Comparison of ENCODE assay signal across 1 cellular context in the genomic region with DNA sequence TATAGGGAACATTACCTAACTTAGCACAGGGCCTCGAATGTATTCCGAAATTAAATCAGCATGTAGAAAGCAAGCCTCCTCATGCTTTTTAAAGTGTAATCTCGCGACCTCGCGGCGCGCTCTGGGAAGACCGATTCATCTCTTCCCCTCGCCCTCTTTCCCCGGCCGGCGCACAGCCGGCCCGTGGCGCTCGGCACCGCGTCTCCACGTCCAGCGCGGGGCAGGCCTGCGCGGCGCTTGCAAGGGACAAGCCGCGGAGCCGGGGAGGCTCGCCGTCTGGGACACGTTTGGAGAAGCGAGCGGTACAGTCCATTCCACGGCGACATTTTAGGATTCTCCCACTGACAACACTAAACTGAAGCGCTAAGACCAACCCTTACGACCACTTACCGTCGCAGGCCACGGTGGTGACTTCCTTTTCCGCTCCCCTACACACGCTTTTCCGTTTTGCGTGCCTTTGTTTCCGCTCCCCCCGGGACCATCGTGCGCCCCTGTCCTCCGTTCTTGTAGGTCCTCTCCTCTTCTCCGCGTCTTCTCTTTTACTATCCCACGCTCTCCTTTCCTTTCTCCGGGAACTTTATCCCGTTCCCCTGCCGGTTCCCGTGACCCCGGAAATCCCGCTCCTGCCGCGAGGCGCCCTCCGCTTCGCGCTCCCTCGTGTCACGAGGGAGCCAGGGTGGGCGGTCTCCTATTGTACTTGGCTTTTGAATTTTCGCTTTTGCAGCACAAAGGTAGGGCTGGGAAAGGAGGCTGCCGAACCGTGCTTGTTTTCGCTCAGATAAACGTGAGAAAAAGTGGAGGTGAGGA.
A peak's percentile ranks its signal among the peaks of the same experiment; 100 is the strongest.
TF ChIP-seq lines count a peak whose summit lies in the region.

A gene with protein sequence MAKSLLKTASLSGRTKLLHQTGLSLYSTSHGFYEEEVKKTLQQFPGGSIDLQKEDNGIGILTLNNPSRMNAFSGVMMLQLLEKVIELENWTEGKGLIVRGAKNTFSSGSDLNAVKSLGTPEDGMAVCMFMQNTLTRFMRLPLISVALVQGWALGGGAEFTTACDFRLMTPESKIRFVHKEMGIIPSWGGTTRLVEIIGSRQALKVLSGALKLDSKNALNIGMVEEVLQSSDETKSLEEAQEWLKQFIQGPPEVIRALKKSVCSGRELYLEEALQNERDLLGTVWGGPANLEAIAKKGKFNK (minus strand): TSS at position 664 of the 807 bp plus-strand sequence. CDS start 12,581 bp downstream, outside the sequence.

TF ChIP-seq in HepG2, 621 proteins besides CTCF, POLR2A, EP300 and RAD21 (continued from another document and continues in another):
- TF ChIP-seq, protein P1, sequence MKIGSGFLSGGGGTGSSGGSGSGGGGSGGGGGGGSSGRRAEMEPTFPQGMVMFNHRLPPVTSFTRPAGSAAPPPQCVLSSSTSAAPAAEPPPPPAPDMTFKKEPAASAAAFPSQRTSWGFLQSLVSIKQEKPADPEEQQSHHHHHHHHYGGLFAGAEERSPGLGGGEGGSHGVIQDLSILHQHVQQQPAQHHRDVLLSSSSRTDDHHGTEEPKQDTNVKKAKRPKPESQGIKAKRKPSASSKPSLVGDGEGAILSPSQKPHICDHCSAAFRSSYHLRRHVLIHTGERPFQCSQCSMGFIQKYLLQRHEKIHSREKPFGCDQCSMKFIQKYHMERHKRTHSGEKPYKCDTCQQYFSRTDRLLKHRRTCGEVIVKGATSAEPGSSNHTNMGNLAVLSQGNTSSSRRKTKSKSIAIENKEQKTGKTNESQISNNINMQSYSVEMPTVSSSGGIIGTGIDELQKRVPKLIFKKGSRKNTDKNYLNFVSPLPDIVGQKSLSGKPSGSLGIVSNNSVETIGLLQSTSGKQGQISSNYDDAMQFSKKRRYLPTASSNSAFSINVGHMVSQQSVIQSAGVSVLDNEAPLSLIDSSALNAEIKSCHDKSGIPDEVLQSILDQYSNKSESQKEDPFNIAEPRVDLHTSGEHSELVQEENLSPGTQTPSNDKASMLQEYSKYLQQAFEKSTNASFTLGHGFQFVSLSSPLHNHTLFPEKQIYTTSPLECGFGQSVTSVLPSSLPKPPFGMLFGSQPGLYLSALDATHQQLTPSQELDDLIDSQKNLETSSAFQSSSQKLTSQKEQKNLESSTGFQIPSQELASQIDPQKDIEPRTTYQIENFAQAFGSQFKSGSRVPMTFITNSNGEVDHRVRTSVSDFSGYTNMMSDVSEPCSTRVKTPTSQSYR (CRISPR knock-in tag; IDR thresholded peaks at IDR 0.05; ENCODE audit: borderline replicate concordance) = no peak; the same call in none of the 2 replicates
- TF ChIP-seq ELF1 (CRISPR knock-in tag; IDR thresholded peaks at IDR 0.05) (peak; percentile 87), ZNF296 (CRISPR knock-in tag; conservative IDR thresholded peaks at IDR 0.05) (no peak), TCF7 (IDR thresholded peaks at IDR 0.05; ENCODE audit: low read depth) (no peak), NFE2L1 (CRISPR knock-in tag; IDR thresholded peaks at IDR 0.05; ENCODE audit: borderline replicate concordance) (no peak), ZNF431 (CRISPR knock-in tag; IDR thresholded peaks at IDR 0.05; ENCODE audit: borderline replicate concordance, low read depth) (no peak; the same call in 1 of the 2 replicates), NRL (CRISPR knock-in tag; IDR thresholded peaks at IDR 0.05; ENCODE audit: borderline replicate concordance) (no peak; the same call in 1 of the 2 replicates), ZNF614 (CRISPR knock-in tag; IDR thresholded peaks at IDR 0.05; ENCODE audit: borderline replicate concordance) (no peak), DNMT3B (CRISPR knock-in tag; conservative IDR thresholded peaks at IDR 0.05) (peak; percentile 64; the same call in 1 of the 2 replicates), ZNF567 (CRISPR knock-in tag; IDR thresholded peaks at IDR 0.05; ENCODE audit: borderline replicate concordance) (no peak; the same call in 1 of the 2 replicates), ZNF333 (CRISPR knock-in tag; IDR thresholded peaks at IDR 0.05; ENCODE audit: borderline replicate concordance) (peak; percentile 88; the same call in 1 of the 2 replicates), ZNF660 (CRISPR knock-in tag; IDR thresholded peaks at IDR 0.05; ENCODE audit: borderline replicate concordance, low read depth) (no peak), TBX2 (CRISPR knock-in tag; IDR thresholded peaks at IDR 0.05; ENCODE audit: borderline replicate concordance) (peak; percentile 80), ZNF230 (CRISPR knock-in tag; IDR thresholded peaks at IDR 0.05) (peak; percentile 89; the same call in 1 of the 2 replicates), ESRRA (CRISPR knock-in tag; IDR thresholded peaks at IDR 0.05; ENCODE audit: low read depth) (peak; percentile 64; the same call in 1 of the 2 replicates), ZNF749 (CRISPR knock-in tag; IDR thresholded peaks at IDR 0.05; ENCODE audit: borderline replicate concordance) (peak; percentile 39; the same call in 1 of the 2 replicates), TP53 (CRISPR knock-in tag; conservative IDR thresholded peaks at IDR 0.05) (0 out of 2 replicates have a peak, but pooled peaks have one; percentile 73), HCFC1 (IDR thresholded peaks at IDR 0.05; ENCODE audit: low read depth, low read length) (no peak), RBM22 (optimal IDR thresholded peaks at IDR 0.05; ENCODE audit: low read length) (no peak), NCOA5 (CRISPR knock-in tag; IDR thresholded peaks at IDR 0.05) (no peak)
- TF ChIP-seq, protein P2, sequence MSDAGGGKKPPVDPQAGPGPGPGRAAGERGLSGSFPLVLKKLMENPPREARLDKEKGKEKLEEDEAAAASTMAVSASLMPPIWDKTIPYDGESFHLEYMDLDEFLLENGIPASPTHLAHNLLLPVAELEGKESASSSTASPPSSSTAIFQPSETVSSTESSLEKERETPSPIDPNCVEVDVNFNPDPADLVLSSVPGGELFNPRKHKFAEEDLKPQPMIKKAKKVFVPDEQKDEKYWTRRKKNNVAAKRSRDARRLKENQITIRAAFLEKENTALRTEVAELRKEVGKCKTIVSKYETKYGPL (CRISPR knock-in tag; IDR thresholded peaks at IDR 0.05) = peak; percentile 25; the same call in 1 of the 2 replicates
- TF ChIP-seq, protein P3, sequence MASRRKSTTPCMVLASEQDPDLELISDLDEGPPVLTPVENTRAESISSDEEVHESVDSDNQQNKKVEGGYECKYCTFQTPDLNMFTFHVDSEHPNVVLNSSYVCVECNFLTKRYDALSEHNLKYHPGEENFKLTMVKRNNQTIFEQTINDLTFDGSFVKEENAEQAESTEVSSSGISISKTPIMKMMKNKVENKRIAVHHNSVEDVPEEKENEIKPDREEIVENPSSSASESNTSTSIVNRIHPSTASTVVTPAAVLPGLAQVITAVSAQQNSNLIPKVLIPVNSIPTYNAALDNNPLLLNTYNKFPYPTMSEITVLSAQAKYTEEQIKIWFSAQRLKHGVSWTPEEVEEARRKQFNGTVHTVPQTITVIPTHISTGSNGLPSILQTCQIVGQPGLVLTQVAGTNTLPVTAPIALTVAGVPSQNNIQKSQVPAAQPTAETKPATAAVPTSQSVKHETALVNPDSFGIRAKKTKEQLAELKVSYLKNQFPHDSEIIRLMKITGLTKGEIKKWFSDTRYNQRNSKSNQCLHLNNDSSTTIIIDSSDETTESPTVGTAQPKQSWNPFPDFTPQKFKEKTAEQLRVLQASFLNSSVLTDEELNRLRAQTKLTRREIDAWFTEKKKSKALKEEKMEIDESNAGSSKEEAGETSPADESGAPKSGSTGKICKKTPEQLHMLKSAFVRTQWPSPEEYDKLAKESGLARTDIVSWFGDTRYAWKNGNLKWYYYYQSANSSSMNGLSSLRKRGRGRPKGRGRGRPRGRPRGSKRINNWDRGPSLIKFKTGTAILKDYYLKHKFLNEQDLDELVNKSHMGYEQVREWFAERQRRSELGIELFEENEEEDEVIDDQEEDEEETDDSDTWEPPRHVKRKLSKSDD (CRISPR knock-in tag; IDR thresholded peaks at IDR 0.05; ENCODE audit: low read depth) = no peak
- TF ChIP-seq, protein P4, sequence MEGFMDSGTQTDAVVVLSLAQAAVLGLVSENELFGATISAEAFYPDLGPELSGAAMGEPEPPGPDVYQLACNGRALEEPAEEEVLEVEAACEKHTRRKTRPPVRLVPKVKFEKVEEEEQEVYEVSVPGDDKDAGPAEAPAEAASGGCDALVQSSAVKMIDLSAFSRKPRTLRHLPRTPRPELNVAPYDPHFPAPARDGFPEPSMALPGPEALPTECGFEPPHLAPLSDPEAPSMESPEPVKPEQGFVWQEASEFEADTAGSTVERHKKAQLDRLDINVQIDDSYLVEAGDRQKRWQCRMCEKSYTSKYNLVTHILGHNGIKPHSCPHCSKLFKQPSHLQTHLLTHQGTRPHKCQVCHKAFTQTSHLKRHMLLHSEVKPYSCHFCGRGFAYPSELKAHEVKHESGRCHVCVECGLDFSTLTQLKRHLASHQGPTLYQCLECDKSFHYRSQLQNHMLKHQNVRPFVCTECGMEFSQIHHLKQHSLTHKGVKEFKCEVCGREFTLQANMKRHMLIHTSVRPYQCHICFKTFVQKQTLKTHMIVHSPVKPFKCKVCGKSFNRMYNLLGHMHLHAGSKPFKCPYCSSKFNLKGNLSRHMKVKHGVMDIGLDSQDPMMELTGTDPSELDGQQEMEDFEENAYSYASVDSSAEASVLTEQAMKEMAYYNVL (CRISPR knock-in tag; IDR thresholded peaks at IDR 0.05; ENCODE audit: borderline replicate concordance) = peak; percentile 94
- TF ChIP-seq, protein P5, sequence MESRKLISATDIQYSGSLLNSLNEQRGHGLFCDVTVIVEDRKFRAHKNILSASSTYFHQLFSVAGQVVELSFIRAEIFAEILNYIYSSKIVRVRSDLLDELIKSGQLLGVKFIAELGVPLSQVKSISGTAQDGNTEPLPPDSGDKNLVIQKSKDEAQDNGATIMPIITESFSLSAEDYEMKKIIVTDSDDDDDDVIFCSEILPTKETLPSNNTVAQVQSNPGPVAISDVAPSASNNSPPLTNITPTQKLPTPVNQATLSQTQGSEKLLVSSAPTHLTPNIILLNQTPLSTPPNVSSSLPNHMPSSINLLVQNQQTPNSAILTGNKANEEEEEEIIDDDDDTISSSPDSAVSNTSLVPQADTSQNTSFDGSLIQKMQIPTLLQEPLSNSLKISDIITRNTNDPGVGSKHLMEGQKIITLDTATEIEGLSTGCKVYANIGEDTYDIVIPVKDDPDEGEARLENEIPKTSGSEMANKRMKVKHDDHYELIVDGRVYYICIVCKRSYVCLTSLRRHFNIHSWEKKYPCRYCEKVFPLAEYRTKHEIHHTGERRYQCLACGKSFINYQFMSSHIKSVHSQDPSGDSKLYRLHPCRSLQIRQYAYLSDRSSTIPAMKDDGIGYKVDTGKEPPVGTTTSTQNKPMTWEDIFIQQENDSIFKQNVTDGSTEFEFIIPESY (CRISPR knock-in tag; IDR thresholded peaks at IDR 0.05) = no peak; the same call in 1 of the 2 replicates
- TF ChIP-seq, protein P6, sequence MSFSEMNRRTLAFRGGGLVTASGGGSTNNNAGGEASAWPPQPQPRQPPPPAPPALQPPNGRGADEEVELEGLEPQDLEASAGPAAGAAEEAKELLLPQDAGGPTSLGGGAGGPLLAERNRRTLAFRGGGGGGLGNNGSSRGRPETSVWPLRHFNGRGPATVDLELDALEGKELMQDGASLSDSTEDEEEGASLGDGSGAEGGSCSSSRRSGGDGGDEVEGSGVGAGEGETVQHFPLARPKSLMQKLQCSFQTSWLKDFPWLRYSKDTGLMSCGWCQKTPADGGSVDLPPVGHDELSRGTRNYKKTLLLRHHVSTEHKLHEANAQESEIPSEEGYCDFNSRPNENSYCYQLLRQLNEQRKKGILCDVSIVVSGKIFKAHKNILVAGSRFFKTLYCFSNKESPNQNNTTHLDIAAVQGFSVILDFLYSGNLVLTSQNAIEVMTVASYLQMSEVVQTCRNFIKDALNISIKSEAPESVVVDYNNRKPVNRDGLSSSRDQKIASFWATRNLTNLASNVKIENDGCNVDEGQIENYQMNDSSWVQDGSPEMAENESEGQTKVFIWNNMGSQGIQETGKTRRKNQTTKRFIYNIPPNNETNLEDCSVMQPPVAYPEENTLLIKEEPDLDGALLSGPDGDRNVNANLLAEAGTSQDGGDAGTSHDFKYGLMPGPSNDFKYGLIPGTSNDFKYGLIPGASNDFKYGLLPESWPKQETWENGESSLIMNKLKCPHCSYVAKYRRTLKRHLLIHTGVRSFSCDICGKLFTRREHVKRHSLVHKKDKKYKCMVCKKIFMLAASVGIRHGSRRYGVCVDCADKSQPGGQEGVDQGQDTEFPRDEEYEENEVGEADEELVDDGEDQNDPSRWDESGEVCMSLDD (CRISPR knock-in tag; IDR thresholded peaks at IDR 0.05; ENCODE audit: borderline replicate concordance) = peak; percentile 23; the same call in 1 of the 2 replicates
- TF ChIP-seq, protein P7, sequence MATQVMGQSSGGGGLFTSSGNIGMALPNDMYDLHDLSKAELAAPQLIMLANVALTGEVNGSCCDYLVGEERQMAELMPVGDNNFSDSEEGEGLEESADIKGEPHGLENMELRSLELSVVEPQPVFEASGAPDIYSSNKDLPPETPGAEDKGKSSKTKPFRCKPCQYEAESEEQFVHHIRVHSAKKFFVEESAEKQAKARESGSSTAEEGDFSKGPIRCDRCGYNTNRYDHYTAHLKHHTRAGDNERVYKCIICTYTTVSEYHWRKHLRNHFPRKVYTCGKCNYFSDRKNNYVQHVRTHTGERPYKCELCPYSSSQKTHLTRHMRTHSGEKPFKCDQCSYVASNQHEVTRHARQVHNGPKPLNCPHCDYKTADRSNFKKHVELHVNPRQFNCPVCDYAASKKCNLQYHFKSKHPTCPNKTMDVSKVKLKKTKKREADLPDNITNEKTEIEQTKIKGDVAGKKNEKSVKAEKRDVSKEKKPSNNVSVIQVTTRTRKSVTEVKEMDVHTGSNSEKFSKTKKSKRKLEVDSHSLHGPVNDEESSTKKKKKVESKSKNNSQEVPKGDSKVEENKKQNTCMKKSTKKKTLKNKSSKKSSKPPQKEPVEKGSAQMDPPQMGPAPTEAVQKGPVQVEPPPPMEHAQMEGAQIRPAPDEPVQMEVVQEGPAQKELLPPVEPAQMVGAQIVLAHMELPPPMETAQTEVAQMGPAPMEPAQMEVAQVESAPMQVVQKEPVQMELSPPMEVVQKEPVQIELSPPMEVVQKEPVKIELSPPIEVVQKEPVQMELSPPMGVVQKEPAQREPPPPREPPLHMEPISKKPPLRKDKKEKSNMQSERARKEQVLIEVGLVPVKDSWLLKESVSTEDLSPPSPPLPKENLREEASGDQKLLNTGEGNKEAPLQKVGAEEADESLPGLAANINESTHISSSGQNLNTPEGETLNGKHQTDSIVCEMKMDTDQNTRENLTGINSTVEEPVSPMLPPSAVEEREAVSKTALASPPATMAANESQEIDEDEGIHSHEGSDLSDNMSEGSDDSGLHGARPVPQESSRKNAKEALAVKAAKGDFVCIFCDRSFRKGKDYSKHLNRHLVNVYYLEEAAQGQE (IDR thresholded peaks at IDR 0.05; ENCODE audit: borderline replicate concordance in 1 of 2, low read depth in 1 of 2, low read length in 2 of 2) = peak in 1 of 2 experiments; percentile 66; a peak in 1 of 4 replicates
- TF ChIP-seq, protein P8, sequence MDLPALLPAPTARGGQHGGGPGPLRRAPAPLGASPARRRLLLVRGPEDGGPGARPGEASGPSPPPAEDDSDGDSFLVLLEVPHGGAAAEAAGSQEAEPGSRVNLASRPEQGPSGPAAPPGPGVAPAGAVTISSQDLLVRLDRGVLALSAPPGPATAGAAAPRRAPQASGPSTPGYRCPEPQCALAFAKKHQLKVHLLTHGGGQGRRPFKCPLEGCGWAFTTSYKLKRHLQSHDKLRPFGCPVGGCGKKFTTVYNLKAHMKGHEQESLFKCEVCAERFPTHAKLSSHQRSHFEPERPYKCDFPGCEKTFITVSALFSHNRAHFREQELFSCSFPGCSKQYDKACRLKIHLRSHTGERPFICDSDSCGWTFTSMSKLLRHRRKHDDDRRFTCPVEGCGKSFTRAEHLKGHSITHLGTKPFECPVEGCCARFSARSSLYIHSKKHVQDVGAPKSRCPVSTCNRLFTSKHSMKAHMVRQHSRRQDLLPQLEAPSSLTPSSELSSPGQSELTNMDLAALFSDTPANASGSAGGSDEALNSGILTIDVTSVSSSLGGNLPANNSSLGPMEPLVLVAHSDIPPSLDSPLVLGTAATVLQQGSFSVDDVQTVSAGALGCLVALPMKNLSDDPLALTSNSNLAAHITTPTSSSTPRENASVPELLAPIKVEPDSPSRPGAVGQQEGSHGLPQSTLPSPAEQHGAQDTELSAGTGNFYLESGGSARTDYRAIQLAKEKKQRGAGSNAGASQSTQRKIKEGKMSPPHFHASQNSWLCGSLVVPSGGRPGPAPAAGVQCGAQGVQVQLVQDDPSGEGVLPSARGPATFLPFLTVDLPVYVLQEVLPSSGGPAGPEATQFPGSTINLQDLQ (CRISPR knock-in tag; IDR thresholded peaks at IDR 0.05) = no peak
